22 cellular contexts compared by ENCODE assay signal in the genomic region with DNA sequence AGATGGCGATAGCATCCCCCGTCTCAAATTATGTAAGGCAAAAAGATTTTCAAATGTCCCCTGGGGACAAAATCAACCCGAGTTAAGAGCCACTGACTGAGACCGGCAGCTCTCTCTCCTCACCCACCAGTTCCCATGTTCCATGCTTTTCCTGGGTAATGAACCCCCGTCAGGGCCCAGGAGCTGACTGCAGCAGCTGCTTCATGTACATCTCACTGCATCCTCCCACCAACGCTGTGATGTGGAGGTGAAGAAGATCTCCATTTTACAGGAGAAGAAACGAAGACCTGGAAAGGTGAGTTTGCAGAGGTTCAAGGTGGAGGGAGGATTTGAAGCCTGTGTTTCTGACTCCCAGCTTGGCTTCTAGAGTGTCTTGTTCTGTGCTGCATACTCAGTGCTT.
"Had no signal": no experiment of that assay in that cellular context is flagged by ENCODE, and none has a peak within 500 bp of the region (broad histone marks: within the 10 kb centered on the region; RNA-seq: fewer than 3 reads in every experiment).

No MANE protein-coding gene starts in this region.

- H3K79me2 ChIP-seq: parathyroid adenoma had no signal

- H3K9me3 ChIP-seq: colonic mucosa, gastrocnemius medialis, lower lobe of right lung, neutrophil had no signal

- H3K4me1 ChIP-seq: colonic mucosa, gastrocnemius medialis, parathyroid adenoma, right atrium auricular region had no signal

- H3K27me3 ChIP-seq: colonic mucosa, neutrophil, right atrium auricular region, sigmoid colon, tibial nerve, upper lobe of left lung had no signal

- ATAC-seq: esophagus mucosa; gastrocnemius medialis; stimulated activated memory B cell treated with anti-CD40 and anti-IgM and Interleukin-4, amounts not matched to agents 10 μg/mL and 1 μg/mL and 100 μg/mL, for 72 hours; stimulated activated naive CD8-positive, alpha-beta T cell treated with anti-CD3 and anti-CD28 coated beads, Interleukin-15, Interleukin-2, amounts not matched to agents 100 U/mL and 50 U/mL, for 24 hours had no signal

- H3K4me3 ChIP-seq: colonic mucosa, gastrocnemius medialis, lower lobe of right lung, right atrium auricular region, sigmoid colon, thoracic aorta, tibial nerve, upper lobe of left lung had no signal

- H3K9ac ChIP-seq: parathyroid adenoma had no signal

- H3K36me3 ChIP-seq: colonic mucosa, gastrocnemius medialis, lower lobe of right lung, neutrophil, right atrium auricular region, sigmoid colon, thoracic aorta, tibial nerve, upper lobe of left lung had no signal

- DNase-seq: colonic mucosa; effector CD8-positive, alpha-beta T cell; endodermal cell; foreskin fibroblast; gastrocnemius medialis; lower lobe of right lung; naive B cell; nephron progenitor cell; sigmoid colon; stimulated activated CD4-positive, alpha-beta T cell treated with anti-CD3 and anti-CD28 coated beads, Interleukin-4, amount 100 ng/mL, for 4 hours; stimulated activated naive CD8-positive, alpha-beta T cell treated with anti-CD3 and anti-CD28 coated beads, Interleukin-15, Interleukin-2, amounts not matched to agents 100 U/mL and 50 U/mL, for 24 hours; substantia nigra had no signal

- FAIRE-seq: keratinocyte had no signal

- H2AFZ ChIP-seq: parathyroid adenoma had no signal

- H3K27ac ChIP-seq: colonic mucosa, epithelial cell of prostate, gastrocnemius medialis, lower lobe of right lung, neutrophil, parathyroid adenoma, right atrium auricular region, sigmoid colon, thoracic aorta, tibial nerve, upper lobe of left lung had no signal
